In genomic region chr10:53010362-53010907, GRCh38 we compare ENCODE assay signal across 17 cellular contexts.
DNase-seq lines count a peak whose midpoint lies in the region; TF ChIP-seq lines count a peak whose summit lies in the region.
"Had no signal": no experiment of that assay in that cellular context is flagged by ENCODE, and none has a peak within 500 bp of the region (broad histone marks: within the 10 kb centered on the region; RNA-seq: fewer than 3 reads in every experiment).

No MANE protein-coding gene starts in this region.

- H3K27me3 ChIP-seq in parathyroid adenoma (ENCODE audit: control insufficient read depth, insufficient read depth, low read length) = no peaks in the 10 kb centered on the region
- H3K27me3 ChIP-seq: BLaER1 had no signal

- no peaks in the 10 kb centered on the region for H3K79me2 ChIP-seq in parathyroid adenoma

- TF ChIP-seq CTCF in parathyroid adenoma (IDR thresholded peaks at IDR 0.05) (no peak), GM13976 (IDR thresholded peaks at IDR 0.05; ENCODE audit: borderline replicate concordance, control extremely low read depth, extremely low read depth, insufficient read depth, missing control alignments) (no peak)

- no peak overlapping the region for H3K4me3 ChIP-seq in SK-N-MC
- H3K4me3 ChIP-seq in parathyroid adenoma (ENCODE audit: low read depth, low read length) = no peak overlapping the region
- H3K4me3 ChIP-seq: BLaER1 had no signal

- H3K9me3 ChIP-seq in SK-N-MC (ENCODE audit: low read depth, low read length) (no peaks in the 10 kb centered on the region), parathyroid adenoma (ENCODE audit: control insufficient read depth, low read length) (no peaks in the 10 kb centered on the region)
- H3K9me3 ChIP-seq: BLaER1 had no signal

- H3K27ac ChIP-seq in SK-N-MC (0 out of 2 replicates have a peak overlapping the region, but pooled peaks have one; percentile 26), parathyroid adenoma (no peak overlapping the region)
- H3K27ac ChIP-seq: BLaER1, KMS-11 had no signal

- no peak overlapping the region for H3K4me2 ChIP-seq in parathyroid adenoma (ENCODE audit: low read length)
- H3K4me2 ChIP-seq: BLaER1, KMS-11 had no signal

- H3K36me3 ChIP-seq in SK-N-MC (ENCODE audit: insufficient read depth, low read length) (no peaks in the 10 kb centered on the region), parathyroid adenoma (ENCODE audit: control insufficient read depth, insufficient read depth, low read length) (peaks cover 2% of the 10 kb centered on the region)
- H3K36me3 ChIP-seq: BLaER1 had no signal

- H3K4me1 ChIP-seq in parathyroid adenoma = peaks cover 17% of the 10 kb centered on the region
- H3K4me1 ChIP-seq: BLaER1 had no signal

- DNase-seq in COR-L47 (lab: John Stamatoyannopoulos, UW) (peak; percentile 43), DMS53 treated with DMSO at 0.1 percent for 48 hours (lab: John Stamatoyannopoulos, UW; ENCODE audit: unreplicated experiment) (peak; percentile 21), SK-N-MC (ENCODE audit: low read depth, low spot score) (no peak), cortex of kidney (lab: John Stamatoyannopoulos, UW) (no peak), GM13976 (ENCODE audit: low spot score) (no peak)
- DNase-seq in activated CD4-positive, alpha-beta T cell treated with anti-CD3 and anti-CD28 coated beads, Interleukin-2, amount 50 U/mL, for 1 hour = no peak
- DNase-seq: CD4-positive, CD25-positive, alpha-beta regulatory T cell; DMS79; GF-D8; MM.1S; NCI-H1694 treated with DMSO at 0.1 percent for 48 hours; NCI-H2171; NCI-H226; NCI-H524 had no signal

- in situ Hi-C loops in GM13976 (cut with MboI; ENCODE audit: low sequenced_read_pairs, unreplicated experiment) = no loop called here

- no peak overlapping the region for H3K9ac ChIP-seq in SK-N-MC (ENCODE audit: insufficient read length)
- H3K9ac ChIP-seq in parathyroid adenoma = no peak overlapping the region
- H3K9ac ChIP-seq: BLaER1, KMS-11 had no signal

- peak overlapping the region; percentile 38 for H2AFZ ChIP-seq in parathyroid adenoma

Comparison
In these comparisons a context has a peak if more than half of its experiments do, and no peak if none do; other contexts are left out.
1. DNase-seq: peak in COR-L47 (single experiment) and DMS53 treated with DMSO at 0.1 percent for 48 hours (single experiment); none in SK-N-MC (single experiment), cortex of kidney (single experiment), activated CD4-positive, alpha-beta T cell treated with anti-CD3 and anti-CD28 coated beads, Interleukin-2, amount 50 U/mL, for 1 hour (single experiment) and GM13976 (single experiment).